10 cellular contexts compared by ENCODE assay signal in genomic region chr9:38046669-38047300, GRCh38. TPM values are rescaled to one million over a fixed set of nuclear protein-coding genes. Genes with fewer than 3 reads are reported as not detected.
A peak's percentile ranks its signal among the peaks of the same experiment; 100 is the strongest.
DNase-seq lines count a peak whose midpoint lies in the region; ATAC-seq, FAIRE-seq and TF ChIP-seq lines count a peak whose summit lies in the region.
"Had no signal": no experiment of that assay in that cellular context is flagged by ENCODE, and none has a peak within 500 bp of the region (broad histone marks: within the 10 kb centered on the region; RNA-seq: fewer than 3 reads in every experiment).

No MANE protein-coding gene starts in this region.

- peak overlapping the region; percentile 85 to 96 for H3K27ac ChIP-seq in liver (ENCODE audit: low read depth in 1 of 2, low read length in 2 of 2)

- H3K9me3 ChIP-seq in liver (ENCODE audit: control insufficient read depth in 4 of 4, low read length in 3 of 4) = no peaks in the 10 kb centered on the region

- peak overlapping the region in 1 of 2 donors; percentile 70 for H3K9ac ChIP-seq in liver (ENCODE audit: low read depth in 1 of 2, low read length in 2 of 2)

- H3K36me3 ChIP-seq in bronchial epithelial cell (ENCODE audit: control insufficient read depth, insufficient read depth, low read length) (no peaks in the 10 kb centered on the region), liver (ENCODE audit: control insufficient read depth in 4 of 4, insufficient read depth in 3 of 4, low read depth in 1 of 4, low read length in 3 of 4) (peaks cover 0 to 3% (median 0%) of the 10 kb centered on the region in 4 donors)

- H3K4me1 ChIP-seq in liver (ENCODE audit: control insufficient read depth in 4 of 4, insufficient read depth in 4 of 4, low read length in 3 of 4) = peaks cover 15 to 64% (median 54%) of the 10 kb centered on the region in 4 donors

- ATAC-seq in Right ventricle myocardium inferior = peak; percentile 13
- ATAC-seq: CD8-positive, alpha-beta T cell had no signal

- TF ChIP-seq CTCF in bronchial epithelial cell (IDR thresholded peaks at IDR 0.05; ENCODE audit: insufficient read depth, low read length, severe bottlenecking) = no peak
- no peak for TF ChIP-seq CTCF in liver (IDR thresholded peaks at IDR 0.05; ENCODE audit: low read depth, low read length, missing input control)

- WGBS in liver = 31% methylated on average over 7 of the region's 7 CpGs

- no peak for FAIRE-seq in bronchial epithelial cell (lab: Jason Lieb, UNC)

- intact Hi-C loops in Right ventricle myocardium inferior (cut with DNase I) = loop anchor here (2.0 to 5.0 kb wide), 2 partner anchors 20 to 54 kb away; no protein-coding TSS in a partner anchor
- intact Hi-C loops in cardiac septum (cut with DNase I) = loop anchor here (2.0 kb wide), 1 partner anchor 18 kb away; no protein-coding TSS in a partner anchor

- H3K27me3 ChIP-seq in bronchial epithelial cell (ENCODE audit: control insufficient read depth, insufficient read depth, low read length) = no peaks in the 10 kb centered on the region
- no peaks in the 10 kb centered on the region for H3K27me3 ChIP-seq in liver (ENCODE audit: control insufficient read depth in 4 of 4, insufficient read depth in 4 of 4, low read length in 3 of 4)

- DNase-seq in Right ventricle myocardium inferior (ENCODE audit: missing footprints) (no peak), cardiac septum (ENCODE audit: low spot score) (no peak), bronchial epithelial cell (ENCODE audit: low read depth) (peak; percentile 81), DMS 273 treated with DMSO at 0.1 percent for 48 hours (lab: John Stamatoyannopoulos, UW) (no peak), DMS114 treated with DMSO at 0.1 percent for 48 hours (lab: John Stamatoyannopoulos, UW; ENCODE audit: unreplicated experiment) (no peak), UCSD-AML1 (lab: John Stamatoyannopoulos, UW; ENCODE audit: unreplicated experiment) (no peak), midbrain (lab: John Stamatoyannopoulos, UW) (no peak)
- DNase-seq: activated CD4-positive, alpha-beta memory T cell treated with anti-CD3 and anti-CD28 coated beads, Interleukin-2, amount 10 ng/mL, durations not matched to agents 7 days and 5 days; CD8-positive, alpha-beta T cell had no signal

- peak in 1 of 2 donors; percentile 55 for TF ChIP-seq RAD21 in liver (IDR thresholded peaks at IDR 0.05)

- H3K4me3 ChIP-seq in bronchial epithelial cell (ENCODE audit: low read depth, low read length) (no peak overlapping the region), liver (ENCODE audit: low read depth in 1 of 3, low read length in 3 of 3) (no peak overlapping the region)

TF ChIP-seq in liver, 16 proteins besides CTCF, POLR2A, EP300 and RAD21:
- peak; percentile 71 for TF ChIP-seq ZBTB33 (IDR thresholded peaks at IDR 0.05)
- peak; percentile 52 for TF ChIP-seq NR2F2 (IDR thresholded peaks at IDR 0.05)
- TF ChIP-seq GABPA (IDR thresholded peaks at IDR 0.05 in 1 of 2, conservative IDR thresholded peaks at IDR 0.05 in 1 of 2) = peak in 1 of 2 donors; percentile 49
- peak; percentile 82 for TF ChIP-seq HNF4G (IDR thresholded peaks at IDR 0.05)
- peak; percentile 84 to 91 for TF ChIP-seq JUND (IDR thresholded peaks at IDR 0.05)
- TF ChIP-seq TAF1 (conservative IDR thresholded peaks at IDR 0.05) = peak; percentile 1
- no peak for TF ChIP-seq ATF3 (IDR thresholded peaks at IDR 0.05)
- peak; percentile 46 for TF ChIP-seq REST (IDR thresholded peaks at IDR 0.05)
- TF ChIP-seq SP1 (IDR thresholded peaks at IDR 0.05) = peak; percentile 98
- peak; percentile 76 for TF ChIP-seq MAX (IDR thresholded peaks at IDR 0.05)
- peak; percentile 79 for TF ChIP-seq FOXA2 (IDR thresholded peaks at IDR 0.05)
- peak; percentile 76 for TF ChIP-seq YY1 (IDR thresholded peaks at IDR 0.05)
- TF ChIP-seq RXRA (IDR thresholded peaks at IDR 0.05) = peak; percentile 98 to 99
- peak; percentile 92 to 96 for TF ChIP-seq HNF4A (conservative IDR thresholded peaks at IDR 0.05)
- TF ChIP-seq EGR1 (IDR thresholded peaks at IDR 0.05; ENCODE audit: low read depth in 2 of 2) = peak in 1 of 2 donors; percentile 64
- TF ChIP-seq FOXA1 (IDR thresholded peaks at IDR 0.05) = peak; percentile 35

RNA-seq across cellular contexts. Expression of gene SHB, which starts 22.2 kb away (rescaled TPM):
- 14.7 TPM for total RNA-seq in Right ventricle myocardium inferior
- total RNA-seq in cardiac septum = 39.0 TPM
- total RNA-seq in bronchial epithelial cell = 14.5 and 16.6 TPM in 2 replicates
- 10 to 100 TPM in 1 of 2 donors, 1 to 10 TPM in 1; 3.4 to 17.3 TPM for total RNA-seq in liver
- polyA plus RNA-seq in liver = 10 to 100 TPM in 1 of 2 donors, 1 to 10 TPM in 1; 3.6 to 10.4 TPM
